In the genomic region with DNA sequence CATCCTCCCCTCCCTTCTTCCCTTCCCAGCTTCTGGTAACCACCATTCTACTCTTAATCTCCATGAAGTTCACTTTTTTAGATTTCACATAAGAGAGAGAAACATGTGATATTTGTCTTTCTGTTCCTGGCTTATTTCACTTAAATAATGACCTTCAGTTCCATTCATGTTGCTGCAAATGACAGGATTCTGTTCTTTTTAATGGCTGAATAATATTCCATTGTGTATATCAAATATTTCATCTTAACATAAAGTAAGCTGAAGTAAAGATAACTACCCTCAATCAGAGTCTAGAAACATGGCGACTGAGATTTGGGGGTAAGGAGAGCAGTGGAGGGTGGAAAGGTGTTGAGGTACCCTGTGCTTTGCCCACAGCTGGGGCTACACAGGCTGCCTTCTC, we compare ENCODE assay signal across 20 cellular contexts.
DNase-seq lines count a peak whose midpoint lies in the region; ATAC-seq lines count a peak whose summit lies in the region.
"Had no signal": no experiment of that assay in that cellular context is flagged by ENCODE, and none has a peak within 500 bp of the region (broad histone marks: within the 10 kb centered on the region; RNA-seq: fewer than 3 reads in every experiment).

No MANE protein-coding gene starts in this region.

- no peaks in the 10 kb centered on the region for H3K27me3 Mint-ChIP-seq in stimulated activated naive CD8-positive, alpha-beta T cell treated with anti-CD3 and anti-CD28 coated beads, Interleukin-15, Interleukin-2, amounts not matched to agents 100 ng/mL and 50 ng/mL, for 24 hours
- H3K27me3 Mint-ChIP-seq in stimulated activated naive CD8-positive, alpha-beta T cell treated with anti-CD3 and anti-CD28 coated beads, Interleukin-15, amount 100 ng/mL, for 72 hours = no peaks in the 10 kb centered on the region
- H3K27me3 Mint-ChIP-seq in activated T-helper 17 cell treated with anti-CD3 and anti-CD28 coated beads, Interleukin-2, amount 50 U/mL, for 72 hours = no peaks in the 10 kb centered on the region

- DNase-seq in stimulated activated naive CD8-positive, alpha-beta T cell treated with anti-CD3 and anti-CD28 coated beads, Interleukin-15, amount 100 ng/mL, for 72 hours = no peak
- DNase-seq in NCI-H2171 (lab: John Stamatoyannopoulos, UW) = no peak
- no peak for DNase-seq in dermis blood vessel endothelial cell
- no peak for DNase-seq in NCI-H1092 (lab: John Stamatoyannopoulos, UW)
- DNase-seq: body of pancreas; DMS53; effector CD8-positive, alpha-beta T cell; foreskin fibroblast; GDM1; heart right ventricle; left colon; NCI-H1105 treated with DMSO at 0.1 percent for 48 hours; SK-N-SH; T-helper 9 cell; WERI-Rb-1 had no signal

- H3K9me3 ChIP-seq in muscle layer of colon (ENCODE audit: low read length) = no peaks in the 10 kb centered on the region
- H3K9me3 ChIP-seq: body of pancreas, SK-N-SH had no signal

- H3K36me3 Mint-ChIP-seq in stimulated activated naive CD8-positive, alpha-beta T cell treated with anti-CD3 and anti-CD28 coated beads, Interleukin-15, Interleukin-2, amounts not matched to agents 100 ng/mL and 50 ng/mL, for 24 hours (ENCODE audit: low read depth) = no peaks in the 10 kb centered on the region
- no peaks in the 10 kb centered on the region for H3K36me3 Mint-ChIP-seq in activated T-helper 17 cell treated with anti-CD3 and anti-CD28 coated beads, Interleukin-2, amount 50 U/mL, for 72 hours (ENCODE audit: low read depth)
- H3K36me3 Mint-ChIP-seq: CD14-positive monocyte had no signal

- no peak for ATAC-seq in stimulated activated naive CD8-positive, alpha-beta T cell treated with anti-CD3 and anti-CD28 coated beads, Interleukin-15, amount 100 ng/mL, for 72 hours
- ATAC-seq in activated T-helper 17 cell treated with anti-CD3 and anti-CD28 coated beads, Interleukin-2, amount 50 U/mL, for 72 hours (replicated peaks) = no peak
- ATAC-seq: body of pancreas, left colon had no signal

- H3K27ac Mint-ChIP-seq in stimulated activated naive CD8-positive, alpha-beta T cell treated with anti-CD3 and anti-CD28 coated beads, Interleukin-15, Interleukin-2, amounts not matched to agents 100 ng/mL and 50 ng/mL, for 24 hours = peak overlapping the region; percentile 81
- peak overlapping the region in 1 of 2 donors; percentile 29 for H3K27ac Mint-ChIP-seq in stimulated activated naive CD8-positive, alpha-beta T cell treated with anti-CD3 and anti-CD28 coated beads, Interleukin-15, amount 100 ng/mL, for 72 hours
- H3K27ac Mint-ChIP-seq in activated T-helper 17 cell treated with anti-CD3 and anti-CD28 coated beads, Interleukin-2, amount 50 U/mL, for 72 hours = peak overlapping the region; percentile 87
- H3K27ac Mint-ChIP-seq: CD14-positive monocyte had no signal

- peaks cover 46% of the 10 kb centered on the region for H3K4me1 ChIP-seq in muscle layer of colon (ENCODE audit: insufficient read depth, low read length)
- H3K4me1 ChIP-seq: body of pancreas had no signal

- H3K4me3 ChIP-seq in muscle layer of colon (ENCODE audit: low read depth in 1 of 2, low read length in 2 of 2) = no peak overlapping the region
- H3K4me3 ChIP-seq: body of pancreas, heart right ventricle, skin epidermis had no signal

- peaks cover 23% of the 10 kb centered on the region for H3K4me1 Mint-ChIP-seq in stimulated activated naive CD8-positive, alpha-beta T cell treated with anti-CD3 and anti-CD28 coated beads, Interleukin-15, Interleukin-2, amounts not matched to agents 100 ng/mL and 50 ng/mL, for 24 hours (ENCODE audit: low read depth)
- peaks cover 50% of the 10 kb centered on the region for H3K4me1 Mint-ChIP-seq in stimulated activated naive CD8-positive, alpha-beta T cell treated with anti-CD3 and anti-CD28 coated beads, Interleukin-15, amount 100 ng/mL, for 72 hours
- peaks cover 23% of the 10 kb centered on the region for H3K4me1 Mint-ChIP-seq in activated T-helper 17 cell treated with anti-CD3 and anti-CD28 coated beads, Interleukin-2, amount 50 U/mL, for 72 hours

- peaks cover 3% of the 10 kb centered on the region for H3K9me3 Mint-ChIP-seq in stimulated activated naive CD8-positive, alpha-beta T cell treated with anti-CD3 and anti-CD28 coated beads, Interleukin-15, Interleukin-2, amounts not matched to agents 100 ng/mL and 50 ng/mL, for 24 hours
- peaks cover 0 to 4% of the 10 kb centered on the region in 2 donors for H3K9me3 Mint-ChIP-seq in stimulated activated naive CD8-positive, alpha-beta T cell treated with anti-CD3 and anti-CD28 coated beads, Interleukin-15, amount 100 ng/mL, for 72 hours
- no peaks in the 10 kb centered on the region for H3K9me3 Mint-ChIP-seq in activated T-helper 17 cell treated with anti-CD3 and anti-CD28 coated beads, Interleukin-2, amount 50 U/mL, for 72 hours

- H3K4me3 Mint-ChIP-seq in stimulated activated naive CD8-positive, alpha-beta T cell treated with anti-CD3 and anti-CD28 coated beads, Interleukin-15, Interleukin-2, amounts not matched to agents 100 ng/mL and 50 ng/mL, for 24 hours = no peak overlapping the region
- H3K4me3 Mint-ChIP-seq in stimulated activated naive CD8-positive, alpha-beta T cell treated with anti-CD3 and anti-CD28 coated beads, Interleukin-15, amount 100 ng/mL, for 72 hours = peak overlapping the region in 1 of 2 donors; percentile 72
- peak overlapping the region; percentile 70 for H3K4me3 Mint-ChIP-seq in activated T-helper 17 cell treated with anti-CD3 and anti-CD28 coated beads, Interleukin-2, amount 50 U/mL, for 72 hours
- H3K4me3 Mint-ChIP-seq: CD14-positive monocyte had no signal

- H3K27me3 ChIP-seq in muscle layer of colon (ENCODE audit: control insufficient read depth in 1 of 2, insufficient read depth in 2 of 2, low read length in 2 of 2) = no peaks in the 10 kb centered on the region
- H3K27me3 ChIP-seq: body of pancreas had no signal

- no peaks in the 10 kb centered on the region for H3K36me3 ChIP-seq in muscle layer of colon (ENCODE audit: insufficient read depth, low read length)
- H3K36me3 ChIP-seq: heart right ventricle, WERI-Rb-1 had no signal

- no peak overlapping the region for H3K9ac ChIP-seq in muscle layer of colon (ENCODE audit: low read length)
- H3K9ac ChIP-seq: SK-N-SH had no signal

- H3K27ac ChIP-seq in muscle layer of colon (ENCODE audit: low read depth, low read length) = peak overlapping the region; percentile 49
- H3K27ac ChIP-seq: body of pancreas, WERI-Rb-1 had no signal
